In the genomic region with DNA sequence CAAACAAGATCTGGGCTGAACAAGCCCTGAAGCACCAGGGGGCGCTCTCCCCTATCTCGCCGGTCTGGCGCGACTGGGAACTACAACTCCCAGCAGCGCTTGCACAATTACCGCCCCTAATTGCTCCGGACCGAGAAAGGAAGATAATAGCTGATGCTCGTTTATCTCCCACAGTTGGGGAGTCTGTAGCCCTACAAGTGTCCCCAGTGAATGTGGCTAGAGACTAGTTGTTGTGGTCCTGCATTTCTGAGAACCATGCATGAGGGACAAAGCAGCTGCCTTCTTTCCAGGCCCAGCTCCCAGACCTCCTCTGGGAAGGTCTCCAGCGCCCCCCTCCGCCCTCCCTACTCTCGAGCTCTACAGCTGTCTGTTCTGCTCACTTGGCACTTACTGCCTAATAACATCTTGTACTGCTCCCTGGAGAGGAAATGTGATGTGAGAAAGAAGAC, we compare ENCODE assay signal across 1 cellular context.
TF ChIP-seq lines count a peak whose summit lies in the region.

No MANE protein-coding gene starts in this region.

TF ChIP-seq in GM12878, 131 proteins besides CTCF, POLR2A, EP300 and RAD21 (continued from another document):
- TF ChIP-seq, protein P1, sequence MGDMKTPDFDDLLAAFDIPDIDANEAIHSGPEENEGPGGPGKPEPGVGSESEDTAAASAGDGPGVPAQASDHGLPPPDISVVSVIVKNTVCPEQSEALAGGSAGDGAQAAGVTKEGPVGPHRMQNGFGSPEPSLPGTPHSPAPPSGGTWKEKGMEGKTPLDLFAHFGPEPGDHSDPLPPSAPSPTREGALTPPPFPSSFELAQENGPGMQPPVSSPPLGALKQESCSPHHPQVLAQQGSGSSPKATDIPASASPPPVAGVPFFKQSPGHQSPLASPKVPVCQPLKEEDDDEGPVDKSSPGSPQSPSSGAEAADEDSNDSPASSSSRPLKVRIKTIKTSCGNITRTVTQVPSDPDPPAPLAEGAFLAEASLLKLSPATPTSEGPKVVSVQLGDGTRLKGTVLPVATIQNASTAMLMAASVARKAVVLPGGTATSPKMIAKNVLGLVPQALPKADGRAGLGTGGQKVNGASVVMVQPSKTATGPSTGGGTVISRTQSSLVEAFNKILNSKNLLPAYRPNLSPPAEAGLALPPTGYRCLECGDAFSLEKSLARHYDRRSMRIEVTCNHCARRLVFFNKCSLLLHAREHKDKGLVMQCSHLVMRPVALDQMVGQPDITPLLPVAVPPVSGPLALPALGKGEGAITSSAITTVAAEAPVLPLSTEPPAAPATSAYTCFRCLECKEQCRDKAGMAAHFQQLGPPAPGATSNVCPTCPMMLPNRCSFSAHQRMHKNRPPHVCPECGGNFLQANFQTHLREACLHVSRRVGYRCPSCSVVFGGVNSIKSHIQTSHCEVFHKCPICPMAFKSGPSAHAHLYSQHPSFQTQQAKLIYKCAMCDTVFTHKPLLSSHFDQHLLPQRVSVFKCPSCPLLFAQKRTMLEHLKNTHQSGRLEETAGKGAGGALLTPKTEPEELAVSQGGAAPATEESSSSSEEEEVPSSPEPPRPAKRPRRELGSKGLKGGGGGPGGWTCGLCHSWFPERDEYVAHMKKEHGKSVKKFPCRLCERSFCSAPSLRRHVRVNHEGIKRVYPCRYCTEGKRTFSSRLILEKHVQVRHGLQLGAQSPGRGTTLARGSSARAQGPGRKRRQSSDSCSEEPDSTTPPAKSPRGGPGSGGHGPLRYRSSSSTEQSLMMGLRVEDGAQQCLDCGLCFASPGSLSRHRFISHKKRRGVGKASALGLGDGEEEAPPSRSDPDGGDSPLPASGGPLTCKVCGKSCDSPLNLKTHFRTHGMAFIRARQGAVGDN (IDR thresholded peaks at IDR 0.05): no peak
- TF ChIP-seq IRF4 (IDR thresholded peaks at IDR 0.05; ENCODE audit: low read depth, low read length): 0 out of 2 replicates have a peak, but pooled peaks have one; percentile 27
- TF ChIP-seq HCFC1 (IDR thresholded peaks at IDR 0.05; ENCODE audit: low read length): peak; percentile 95
- no peak for TF ChIP-seq BACH1 (IDR thresholded peaks at IDR 0.05; ENCODE audit: borderline replicate concordance)
- peak; percentile 17 for TF ChIP-seq MEF2B (IDR thresholded peaks at IDR 0.05; ENCODE audit: partially characterized antibody, poor library complexity, severe bottlenecking)
- no peak for TF ChIP-seq RCOR1 (conservative IDR thresholded peaks at IDR 0.05; ENCODE audit: low read depth, low read length)
- peak; percentile 88 for TF ChIP-seq TARDBP (IDR thresholded peaks at IDR 0.05; ENCODE audit: borderline replicate concordance)
- peak; percentile 20 to 34; a peak in 2 of 4 replicates for TF ChIP-seq IKZF2 (IDR thresholded peaks at IDR 0.05)
- no peak for TF ChIP-seq POLR2AphosphoS2 (IDR thresholded peaks at IDR 0.05; ENCODE audit: low read depth, low read length)
- no peak for TF ChIP-seq ATF7 (IDR thresholded peaks at IDR 0.05; ENCODE audit: low read depth)
- no peak for TF ChIP-seq ZNF384 (IDR thresholded peaks at IDR 0.05; ENCODE audit: borderline replicate concordance, low read depth, low read length)
- no peak; the same call in 1 of the 2 replicates for TF ChIP-seq CREM (IDR thresholded peaks at IDR 0.05; ENCODE audit: low read depth)
- TF ChIP-seq, protein P2, sequence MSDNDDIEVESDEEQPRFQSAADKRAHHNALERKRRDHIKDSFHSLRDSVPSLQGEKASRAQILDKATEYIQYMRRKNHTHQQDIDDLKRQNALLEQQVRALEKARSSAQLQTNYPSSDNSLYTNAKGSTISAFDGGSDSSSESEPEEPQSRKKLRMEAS (IDR thresholded peaks at IDR 0.05; ENCODE audit: low read depth, low read length): no peak
- TF ChIP-seq SREBF1 (IDR thresholded peaks at IDR 0.05; ENCODE audit: low read length): peak; percentile 58; the same call in 1 of the 2 replicates
- TF ChIP-seq, protein P3, sequence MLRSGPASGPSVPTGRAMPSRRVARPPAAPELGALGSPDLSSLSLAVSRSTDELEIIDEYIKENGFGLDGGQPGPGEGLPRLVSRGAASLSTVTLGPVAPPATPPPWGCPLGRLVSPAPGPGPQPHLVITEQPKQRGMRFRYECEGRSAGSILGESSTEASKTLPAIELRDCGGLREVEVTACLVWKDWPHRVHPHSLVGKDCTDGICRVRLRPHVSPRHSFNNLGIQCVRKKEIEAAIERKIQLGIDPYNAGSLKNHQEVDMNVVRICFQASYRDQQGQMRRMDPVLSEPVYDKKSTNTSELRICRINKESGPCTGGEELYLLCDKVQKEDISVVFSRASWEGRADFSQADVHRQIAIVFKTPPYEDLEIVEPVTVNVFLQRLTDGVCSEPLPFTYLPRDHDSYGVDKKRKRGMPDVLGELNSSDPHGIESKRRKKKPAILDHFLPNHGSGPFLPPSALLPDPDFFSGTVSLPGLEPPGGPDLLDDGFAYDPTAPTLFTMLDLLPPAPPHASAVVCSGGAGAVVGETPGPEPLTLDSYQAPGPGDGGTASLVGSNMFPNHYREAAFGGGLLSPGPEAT (IDR thresholded peaks at IDR 0.05; ENCODE audit: low read depth): no peak
- TF ChIP-seq SMC3 (IDR thresholded peaks at IDR 0.05; ENCODE audit: borderline replicate concordance, low read length): peak; percentile 75; the same call in 1 of the 2 replicates
- no peak for TF ChIP-seq RBBP5 (conservative IDR thresholded peaks at IDR 0.05)
- no peak for TF ChIP-seq FOXK2 (IDR thresholded peaks at IDR 0.05)
- TF ChIP-seq NR2C1 (IDR thresholded peaks at IDR 0.05): peak; percentile 55
- TF ChIP-seq CEBPB (IDR thresholded peaks at IDR 0.05; ENCODE audit: borderline replicate concordance in 1 of 2, low read depth in 2 of 2, low read length in 2 of 2): 0 out of 4 replicates have a peak, but pooled peaks of 1 of the 2 experiments have one; percentile 31
- peak; percentile 78; the same call in 1 of the 3 replicates for TF ChIP-seq POU2F2 (IDR thresholded peaks at IDR 0.05; ENCODE audit: borderline replicate concordance, low read depth, low read length)
- TF ChIP-seq CREB1 (IDR thresholded peaks at IDR 0.05; ENCODE audit: low read depth): peak; percentile 50; the same call in 1 of the 2 replicates
- TF ChIP-seq STAT1 (conservative IDR thresholded peaks at IDR 0.05): peak; percentile 97
- no peak for TF ChIP-seq SIN3A (IDR thresholded peaks at IDR 0.05; ENCODE audit: low read depth, low read length)
- TF ChIP-seq RELA (IDR thresholded peaks at IDR 0.05; ENCODE audit: borderline replicate concordance, partially characterized antibody): peak; percentile 59
- TF ChIP-seq, protein P4, sequence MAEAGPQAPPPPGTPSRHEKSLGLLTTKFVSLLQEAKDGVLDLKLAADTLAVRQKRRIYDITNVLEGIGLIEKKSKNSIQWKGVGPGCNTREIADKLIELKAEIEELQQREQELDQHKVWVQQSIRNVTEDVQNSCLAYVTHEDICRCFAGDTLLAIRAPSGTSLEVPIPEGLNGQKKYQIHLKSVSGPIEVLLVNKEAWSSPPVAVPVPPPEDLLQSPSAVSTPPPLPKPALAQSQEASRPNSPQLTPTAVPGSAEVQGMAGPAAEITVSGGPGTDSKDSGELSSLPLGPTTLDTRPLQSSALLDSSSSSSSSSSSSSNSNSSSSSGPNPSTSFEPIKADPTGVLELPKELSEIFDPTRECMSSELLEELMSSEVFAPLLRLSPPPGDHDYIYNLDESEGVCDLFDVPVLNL (IDR thresholded peaks at IDR 0.05; ENCODE audit: low read depth, low read length): no peak
- TF ChIP-seq EGR1 (IDR thresholded peaks at IDR 0.05; ENCODE audit: borderline replicate concordance in 1 of 2, low read depth in 2 of 2, low read length in 2 of 2): no peak
- TF ChIP-seq EED (IDR thresholded peaks at IDR 0.05; ENCODE audit: low read depth): no peak
- peak; percentile 92 for TF ChIP-seq SIX5 (IDR thresholded peaks at IDR 0.05; ENCODE audit: low read depth, low read length, severe bottlenecking)
- TF ChIP-seq, protein P5, sequence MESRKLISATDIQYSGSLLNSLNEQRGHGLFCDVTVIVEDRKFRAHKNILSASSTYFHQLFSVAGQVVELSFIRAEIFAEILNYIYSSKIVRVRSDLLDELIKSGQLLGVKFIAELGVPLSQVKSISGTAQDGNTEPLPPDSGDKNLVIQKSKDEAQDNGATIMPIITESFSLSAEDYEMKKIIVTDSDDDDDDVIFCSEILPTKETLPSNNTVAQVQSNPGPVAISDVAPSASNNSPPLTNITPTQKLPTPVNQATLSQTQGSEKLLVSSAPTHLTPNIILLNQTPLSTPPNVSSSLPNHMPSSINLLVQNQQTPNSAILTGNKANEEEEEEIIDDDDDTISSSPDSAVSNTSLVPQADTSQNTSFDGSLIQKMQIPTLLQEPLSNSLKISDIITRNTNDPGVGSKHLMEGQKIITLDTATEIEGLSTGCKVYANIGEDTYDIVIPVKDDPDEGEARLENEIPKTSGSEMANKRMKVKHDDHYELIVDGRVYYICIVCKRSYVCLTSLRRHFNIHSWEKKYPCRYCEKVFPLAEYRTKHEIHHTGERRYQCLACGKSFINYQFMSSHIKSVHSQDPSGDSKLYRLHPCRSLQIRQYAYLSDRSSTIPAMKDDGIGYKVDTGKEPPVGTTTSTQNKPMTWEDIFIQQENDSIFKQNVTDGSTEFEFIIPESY (IDR thresholded peaks at IDR 0.05): 0 out of 2 replicates have a peak, but pooled peaks have one; percentile 13
- TF ChIP-seq ZNF207 (IDR thresholded peaks at IDR 0.05; ENCODE audit: borderline replicate concordance): peak; percentile 56; the same call in 1 of the 2 replicates
- TF ChIP-seq, protein P6, sequence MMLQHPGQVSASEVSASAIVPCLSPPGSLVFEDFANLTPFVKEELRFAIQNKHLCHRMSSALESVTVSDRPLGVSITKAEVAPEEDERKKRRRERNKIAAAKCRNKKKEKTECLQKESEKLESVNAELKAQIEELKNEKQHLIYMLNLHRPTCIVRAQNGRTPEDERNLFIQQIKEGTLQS (IDR thresholded peaks at IDR 0.05; ENCODE audit: borderline replicate concordance, extremely low read depth, low read depth, low read length): no peak
- peak; percentile 62 for TF ChIP-seq SP1 (IDR thresholded peaks at IDR 0.05; ENCODE audit: low read depth, low read length)
- 0 out of 2 replicates have a peak, but pooled peaks have one; percentile 40 for TF ChIP-seq WRNIP1 (IDR thresholded peaks at IDR 0.05; ENCODE audit: borderline replicate concordance, low read depth, low read length)
- 0 out of 2 replicates have a peak, but pooled peaks have one; percentile 61 for TF ChIP-seq NBN (IDR thresholded peaks at IDR 0.05)
- peak; percentile 86 for TF ChIP-seq YY1 (IDR thresholded peaks at IDR 0.05; ENCODE audit: low read depth, low read length)
- TF ChIP-seq KDM1A (IDR thresholded peaks at IDR 0.05; ENCODE audit: borderline replicate concordance): no peak
- TF ChIP-seq, protein P7, sequence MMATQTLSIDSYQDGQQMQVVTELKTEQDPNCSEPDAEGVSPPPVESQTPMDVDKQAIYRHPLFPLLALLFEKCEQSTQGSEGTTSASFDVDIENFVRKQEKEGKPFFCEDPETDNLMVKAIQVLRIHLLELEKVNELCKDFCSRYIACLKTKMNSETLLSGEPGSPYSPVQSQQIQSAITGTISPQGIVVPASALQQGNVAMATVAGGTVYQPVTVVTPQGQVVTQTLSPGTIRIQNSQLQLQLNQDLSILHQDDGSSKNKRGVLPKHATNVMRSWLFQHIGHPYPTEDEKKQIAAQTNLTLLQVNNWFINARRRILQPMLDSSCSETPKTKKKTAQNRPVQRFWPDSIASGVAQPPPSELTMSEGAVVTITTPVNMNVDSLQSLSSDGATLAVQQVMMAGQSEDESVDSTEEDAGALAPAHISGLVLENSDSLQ (IDR thresholded peaks at IDR 0.05): 0 out of 2 replicates have a peak, but pooled peaks have one; percentile 4
- TF ChIP-seq MTA2 (IDR thresholded peaks at IDR 0.05; ENCODE audit: low read depth): peak; percentile 62; the same call in 1 of the 2 replicates
